36 cellular contexts compared by ENCODE assay signal in genomic region chr2:86097913-86098312, GRCh38.
"Had no signal": no experiment of that assay in that cellular context is flagged by ENCODE, and none has a peak within 500 bp of the region (broad histone marks: within the 10 kb centered on the region; RNA-seq: fewer than 3 reads in every experiment).

No MANE protein-coding gene starts in this region.

- H2AFZ ChIP-seq: PC-9 had no signal

- H3K27me3 ChIP-seq: ascending aorta, cardiac muscle cell had no signal

- H3K9me3 Mint-ChIP-seq: activated T-helper 17 cell treated with anti-CD3 and anti-CD28 coated beads, Interleukin-2, amount 50 U/mL, for 72 hours; T-cell had no signal

- H3K4me2 ChIP-seq: KMS-11, PC-9 had no signal

- H3K4me3 ChIP-seq: ascending aorta, cardiac muscle cell, PC-9 had no signal

- H3K27me3 Mint-ChIP-seq: activated naive CD8-positive, alpha-beta T cell treated with anti-CD3 and anti-CD28 coated beads for 36 hours; activated T-helper 17 cell treated with anti-CD3 and anti-CD28 coated beads, Interleukin-2, amount 50 U/mL, for 72 hours; T-cell had no signal

- FAIRE-seq: RCC 7860 had no signal

- H3K4me1 ChIP-seq: ascending aorta had no signal

- H3K9me3 ChIP-seq: ascending aorta had no signal

- ATAC-seq: activated T-helper 17 cell treated with anti-CD3 and anti-CD28 coated beads, Interleukin-2, amount 50 U/mL, for 72 hours; Right ventricle myocardium inferior; SK-N-SH treated with all-trans-retinoic acid at 6 μM for 48 hours; T-cell had no signal

- H3K27ac ChIP-seq: ascending aorta, cardiac muscle cell, KMS-11, PC-9, RWPE1, WERI-Rb-1 had no signal

- H3K27ac Mint-ChIP-seq: activated naive CD8-positive, alpha-beta T cell treated with anti-CD3 and anti-CD28 coated beads for 36 hours; activated T-helper 17 cell treated with anti-CD3 and anti-CD28 coated beads, Interleukin-2, amount 50 U/mL, for 72 hours had no signal

- H3K9ac ChIP-seq: KMS-11 had no signal

- DNase-seq: activated CD4-positive, alpha-beta T cell treated with anti-CD3 and anti-CD28 coated beads for 1 hour; activated CD4-positive, alpha-beta T cell treated with anti-CD3 and anti-CD28 coated beads for 48 hours; activated CD4-positive, CD25-positive, alpha-beta regulatory T cell; activated CD8-positive, alpha-beta memory T cell treated with anti-CD3 and anti-CD28 coated beads, Interleukin-2, amount 50 U/mL, for 4 hours; activated effector memory CD4-positive, alpha-beta T cell treated with anti-CD3 and anti-CD28 coated beads, Interleukin-2, amount 50 U/mL, for 16 hours; activated naive CD4-positive, alpha-beta T cell; activated naive CD4-positive, alpha-beta T cell treated with anti-CD3 and anti-CD28 coated beads, Interleukin-2, amount 50 U/mL, for 16 hours; activated naive CD8-positive, alpha-beta T cell treated with anti-CD3 and anti-CD28 coated beads for 36 hours; activated T-cell treated with anti-CD3 and anti-CD28 coated beads for 4 hours; activated T-cell treated with anti-CD3 and anti-CD28 coated beads, Interleukin-2, amount 50 U/mL, for 48 hours; amygdala; cerebellar nuclear complex; MM.1S; MV-4-11; NCI-H1092 treated with DMSO at 0.1 percent for 48 hours; NCI-H146; NCI-H187; NCI-H2029 treated with DMSO at 0.1 percent for 48 hours; NCI-H2107; NCI-H2171; NCI-H510A; NCI-H526; NCI-H748 treated with DMSO at 0.1 percent for 48 hours; PC-9; SIG-M5; T-cell; T1000; WERI-Rb-1 had no signal

- H3K4me3 Mint-ChIP-seq: activated naive CD8-positive, alpha-beta T cell treated with anti-CD3 and anti-CD28 coated beads for 36 hours; activated T-helper 17 cell treated with anti-CD3 and anti-CD28 coated beads, Interleukin-2, amount 50 U/mL, for 72 hours; T-cell had no signal
